Comparison of ENCODE assay signal across 24 cellular contexts in the genomic region with DNA sequence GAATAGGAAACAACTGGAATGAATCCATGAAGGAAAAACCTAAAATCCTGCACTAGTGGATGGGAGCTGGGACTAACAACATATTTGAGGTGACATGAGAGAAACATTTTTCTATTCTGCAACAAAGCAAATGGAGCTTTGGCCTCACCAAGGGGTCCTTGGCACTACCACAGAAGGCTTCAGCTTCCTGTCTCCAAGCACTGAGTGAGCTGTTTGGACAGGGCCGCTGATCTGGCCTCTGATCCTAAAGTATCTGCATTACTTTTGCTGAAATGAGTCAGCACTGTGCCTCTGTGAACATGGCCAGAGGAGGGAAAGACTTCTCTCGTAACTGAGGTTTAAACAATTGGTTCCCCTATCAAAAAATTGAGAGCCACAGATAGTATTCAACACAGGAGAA. TPM values are rescaled to one million over a fixed set of nuclear protein-coding genes. Genes with fewer than 3 reads are reported as not detected.
DNase-seq lines count a peak whose midpoint lies in the region; ATAC-seq and TF ChIP-seq lines count a peak whose summit lies in the region.
"Had no signal": no experiment of that assay in that cellular context is flagged by ENCODE, and none has a peak within 500 bp of the region (broad histone marks: within the 10 kb centered on the region; RNA-seq: fewer than 3 reads in every experiment).

No MANE protein-coding gene starts in this region.

- in situ Hi-C loops in brain microvascular endothelial cell (cut with HindIII; ENCODE audit: low pct_ligation_motif_present, low sequenced_read_pairs) = no loop called here

- peak overlapping the region in 1 of 10 experiments; percentile 70; a peak in 1 of 20 replicates for H3K4me3 ChIP-seq in BLaER1 treated with 17β-estradiol and CSF1 and Interleukin-3, amounts not matched to agents 10 nM and 100 nM
- H3K4me3 ChIP-seq in brain microvascular endothelial cell (ENCODE audit: low read depth, low read length) = no peak overlapping the region
- H3K4me3 ChIP-seq: mucosa of descending colon, SJSA1, vagina had no signal

- peak; percentile 67 for DNase-seq in OCI-M1 (lab: John Stamatoyannopoulos, UW)
- DNase-seq in brain microvascular endothelial cell = peak; percentile 43
- peak; percentile 53 for DNase-seq in myocyte (ENCODE audit: low read depth)
- DNase-seq in SIG-M5 (lab: John Stamatoyannopoulos, UW) = no peak
- DNase-seq in C1 segment of cervical spinal cord (lab: John Stamatoyannopoulos, UW) = no peak
- DNase-seq: activated CD8-positive, alpha-beta T cell treated with anti-CD3 and anti-CD28 coated beads, Interleukin-2, amount 10 ng/mL, durations not matched to agents 7 days and 5 days; activated naive CD4-positive, alpha-beta T cell treated with Interleukin-2 at 50 U/mL for 16 hours; activated T-cell treated with anti-CD3 and anti-CD28 coated beads, Interleukin-2, amount 50 U/mL, for 24 hours; anterior cingulate cortex; GOT3; left ventricle myocardium superior; mucosa of descending colon; NCI-H1092; NCI-H1930; NCI-H345; T-helper 17 cell had no signal

- H3K4me2 ChIP-seq in BLaER1 treated with 17β-estradiol and CSF1 and Interleukin-3, amounts not matched to agents 10 nM and 100 nM = peak overlapping the region; percentile 41 to 94 (median 63); a peak in 21 of 22 replicates
- H3K4me2 ChIP-seq: KMS-11 had no signal

- no peak for ATAC-seq in HG02840 (IDR thresholded peaks at IDR 0.05; ENCODE audit: low FRiP score, unreplicated experiment)
- ATAC-seq in HG03095 (IDR thresholded peaks at IDR 0.05; ENCODE audit: unreplicated experiment) = no peak
- ATAC-seq: activated CD8-positive, alpha-beta T cell treated with anti-CD3 and anti-CD28 coated beads, Interleukin-2, amount 10 ng/mL, durations not matched to agents 7 days and 5 days; left ventricle myocardium superior; mucosa of descending colon; T-helper 17 cell had no signal

- no peak for TF ChIP-seq CTCF in brain microvascular endothelial cell (IDR thresholded peaks at IDR 0.05; ENCODE audit: low read depth, low read length, missing control alignments)

- peak overlapping the region in 4 of 11 experiments; percentile 7 to 42 (median 36); a peak in 4 of 22 replicates for H3K9ac ChIP-seq in BLaER1 treated with 17β-estradiol and CSF1 and Interleukin-3, amounts not matched to agents 10 nM and 100 nM
- H3K9ac ChIP-seq: KMS-11 had no signal

- H3K4me1 ChIP-seq in BLaER1 treated with 17β-estradiol and CSF1 and Interleukin-3, amounts not matched to agents 10 nM and 100 nM = peaks cover 15 to 83% (median 55%) of the 10 kb centered on the region in 10 experiments
- H3K4me1 ChIP-seq: SJSA1, vagina had no signal

- H4K20me1 ChIP-seq in BLaER1 treated with 17β-estradiol and CSF1 and Interleukin-3, amounts not matched to agents 10 nM and 100 nM = no peaks in the 10 kb centered on the region

- H3K27me3 ChIP-seq in BLaER1 treated with 17β-estradiol and CSF1 and Interleukin-3, amounts not matched to agents 10 nM and 100 nM = peaks cover 12 to 33% (median 21%) of the 10 kb centered on the region in 11 experiments; a peak in 21 of 22 replicates
- H3K27me3 ChIP-seq in brain microvascular endothelial cell (replicated peaks) = no peaks in the 10 kb centered on the region
- H3K27me3 ChIP-seq: SJSA1, vagina had no signal

- no peaks in the 10 kb centered on the region for H3K9me3 ChIP-seq in BLaER1 treated with 17β-estradiol and CSF1 and Interleukin-3, amounts not matched to agents 10 nM and 100 nM (replicated peaks in 1 of 11)
- H3K9me3 ChIP-seq: mucosa of descending colon, neutrophil, SJSA1, vagina had no signal

- H3K36me3 ChIP-seq in BLaER1 treated with 17β-estradiol and CSF1 and Interleukin-3, amounts not matched to agents 10 nM and 100 nM = no peaks in the 10 kb centered on the region; a peak in 1 of 22 replicates
- H3K36me3 ChIP-seq in brain microvascular endothelial cell (replicated peaks) = no peaks in the 10 kb centered on the region
- H3K36me3 ChIP-seq: neutrophil, SJSA1, vagina had no signal

- peak overlapping the region in 7 of 11 experiments; percentile 18 to 82 (median 40); a peak in 11 of 22 replicates for H3K27ac ChIP-seq in BLaER1 treated with 17β-estradiol and CSF1 and Interleukin-3, amounts not matched to agents 10 nM and 100 nM
- H3K27ac ChIP-seq in brain microvascular endothelial cell = no peak overlapping the region
- H3K27ac ChIP-seq: C4-2B, KMS-11, neutrophil, SJSA1, vagina had no signal

RNA-seq across cellular contexts. Expression of a gene that starts 9.0 kb away (rescaled TPM):
- 299 and 379 TPM in 2 replicates for total RNA-seq in myocyte
- polyA plus RNA-seq in myocyte (2012) = 230 TPM
- total RNA-seq: activated CD8-positive, alpha-beta T cell treated with anti-CD3 and anti-CD28 coated beads, Interleukin-2, amount 10 ng/mL, durations not matched to agents 7 days and 5 days; left ventricle myocardium superior; SJSA1; T-helper 17 cell; vagina had no signal

Comparison
In these comparisons a context has a peak if more than half of its experiments do, and no peak if none do; other contexts are left out.
1. DNase-seq: peak in OCI-M1 (single experiment), brain microvascular endothelial cell (single experiment) and myocyte (single experiment); none in SIG-M5 (single experiment) and C1 segment of cervical spinal cord (0 of 14).